In the genomic region with DNA sequence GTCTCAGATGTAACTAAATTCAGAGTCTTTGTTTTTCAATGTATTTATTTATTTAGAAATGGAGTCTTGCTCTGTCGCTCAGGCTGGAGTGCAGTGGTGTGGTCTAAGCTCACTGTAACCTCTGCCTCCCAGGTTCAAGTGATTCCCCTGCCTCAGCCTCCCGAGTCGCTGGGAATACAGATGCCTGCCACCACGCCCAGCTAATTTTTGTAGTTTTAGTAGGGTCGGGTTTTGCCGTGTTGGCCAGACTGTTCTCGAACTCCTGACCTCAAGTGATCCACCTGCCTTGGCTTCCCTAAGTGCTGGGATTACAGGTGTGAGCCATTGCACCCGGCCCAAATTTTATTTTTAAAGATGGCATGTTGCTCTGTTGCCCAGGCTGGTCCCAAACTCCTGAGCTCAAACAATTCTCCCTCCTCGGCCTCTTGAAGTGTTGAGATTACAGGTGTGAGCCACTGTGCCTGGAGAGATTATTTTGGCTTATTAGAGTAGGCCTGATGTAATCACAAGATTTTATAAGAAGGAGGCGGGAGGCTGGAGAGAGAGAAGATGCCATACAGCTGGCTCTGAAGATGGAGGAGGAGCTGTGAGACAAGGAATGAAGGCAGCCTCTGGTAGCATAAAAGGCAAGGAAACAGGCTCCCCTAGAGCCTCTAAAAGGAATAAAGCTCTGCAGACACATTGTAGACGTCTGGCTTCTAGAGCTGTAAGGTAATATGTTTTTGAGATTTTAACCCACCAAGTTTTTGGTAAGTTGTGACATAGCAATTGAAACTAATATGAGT, we compare ENCODE assay signal across 28 cellular contexts. TPM values are rescaled to one million over a fixed set of nuclear protein-coding genes. Genes with fewer than 3 reads are reported as not detected.
DNase-seq lines count a peak whose midpoint lies in the region; ATAC-seq, FAIRE-seq and TF ChIP-seq lines count a peak whose summit lies in the region.
"Had no signal": no experiment of that assay in that cellular context is flagged by ENCODE, and none has a peak within 500 bp of the region (broad histone marks: within the 10 kb centered on the region; RNA-seq: fewer than 3 reads in every experiment).

No MANE protein-coding gene starts in this region.

- H3K79me2 ChIP-seq in GM23248 (ENCODE audit: insufficient read depth) = no peaks in the 10 kb centered on the region

- TF ChIP-seq CTCF in A549 (IDR thresholded peaks at IDR 0.05) (no peak), brain microvascular endothelial cell (IDR thresholded peaks at IDR 0.05; ENCODE audit: low read depth, low read length, missing control alignments) (peak; percentile 13), GM13977 (IDR thresholded peaks at IDR 0.05; ENCODE audit: extremely low read depth, insufficient read depth, missing control alignments) (no peak)

- no peak for FAIRE-seq in A549 (lab: Jason Lieb, UNC)
- FAIRE-seq: bronchial epithelial cell, GM12892, TTC549 had no signal

- peaks cover 4% of the 10 kb centered on the region; the same call in 1 of the 3 replicates for H3K9me3 ChIP-seq in A549
- no peaks in the 10 kb centered on the region for H3K9me3 ChIP-seq in GM23248 (ENCODE audit: low read depth)
- H3K9me3 ChIP-seq in mesenchymal stem cell (ENCODE audit: control insufficient read depth, low read length) = no peaks in the 10 kb centered on the region
- H3K9me3 ChIP-seq: neutrophil, right lobe of liver had no signal

- H3K23ac ChIP-seq in mesenchymal stem cell (ENCODE audit: low read length in 2 of 2) = no peak overlapping the region

- H4K91ac ChIP-seq in mesenchymal stem cell (ENCODE audit: low read length) = no peak overlapping the region

- in situ Hi-C loops in GM23248 (cut with MboI) (no loop called here), brain microvascular endothelial cell (cut with HindIII; ENCODE audit: low pct_ligation_motif_present, low sequenced_read_pairs) (no loop called here), GM13977 (cut with MboI; ENCODE audit: low pct_unique_long_range_greater_than_20kb, low sequenced_read_pairs, unreplicated experiment) (no loop called here)

- H3K79me1 ChIP-seq in mesenchymal stem cell (replicated peaks; ENCODE audit: low read length, poor library complexity, severe bottlenecking) = no peaks in the 10 kb centered on the region

- peaks cover 0 to 1% (median 0%) of the 10 kb centered on the region in 6 donors for H3K9me3 Mint-ChIP-seq in immature natural killer cell

- no peak overlapping the region for H3K4me3 ChIP-seq in A549
- H3K4me3 ChIP-seq in GM23248 = no peak overlapping the region
- no peak overlapping the region for H3K4me3 ChIP-seq in brain microvascular endothelial cell (ENCODE audit: low read depth, low read length)
- no peak overlapping the region for H3K4me3 ChIP-seq in mesenchymal stem cell (ENCODE audit: insufficient read depth in 1 of 2, low read depth in 1 of 2, low read length in 2 of 2)
- H3K4me3 ChIP-seq: right lobe of liver, SK-N-MC had no signal

- WGBS in A549 (ENCODE audit: missing lambda C conversion rate) = 84% methylated on average over 11 of the region's 11 CpGs
- 74 to 76% methylated on average over 11 of the region's 11 CpGs for WGBS in GM23248 (ENCODE audit: low coverage in 1 of 2, low lambda C conversion rate in 2 of 2, missing lambda C conversion rate in 2 of 2), 2 experiments
- 86% methylated on average over 11 of the region's 11 CpGs for WGBS in mesenchymal stem cell

- peak overlapping the region in 1 of 2 experiments; percentile 33 for H3K18ac ChIP-seq in mesenchymal stem cell (ENCODE audit: low read depth in 1 of 2, low read length in 2 of 2)

- H3K4ac ChIP-seq in mesenchymal stem cell (ENCODE audit: low read depth in 1 of 2, low read length in 2 of 2) = no peak overlapping the region

- H3F3A ChIP-seq in GM23248 (ENCODE audit: insufficient read depth) = 0 out of 2 replicates have a peak, but pooled peaks cover under 1% of the 10 kb centered on the region

- peak overlapping the region in 1 of 2 experiments; percentile 2; a peak in 2 of 6 replicates for H3K27ac ChIP-seq in A549
- H3K27ac ChIP-seq in GM23248 = no peak overlapping the region
- H3K27ac ChIP-seq in brain microvascular endothelial cell = no peak overlapping the region
- no peak overlapping the region for H3K27ac ChIP-seq in mesenchymal stem cell (ENCODE audit: low read length, poor library complexity, severe bottlenecking)
- H3K27ac ChIP-seq: neutrophil, right lobe of liver, SK-N-MC had no signal

- H3K9me2 ChIP-seq in GM23248 (ENCODE audit: insufficient read depth) = no peaks in the 10 kb centered on the region

- H2BK120ac ChIP-seq in mesenchymal stem cell (ENCODE audit: low read depth, low read length) = peak overlapping the region; percentile 61

- peaks cover 6 to 8% of the 10 kb centered on the region in 2 donors for H3K4me1 Mint-ChIP-seq in immature natural killer cell

- TF ChIP-seq POLR2A in A549 (IDR thresholded peaks at IDR 0.05; ENCODE audit: low read length) = no peak

- H3K4me1 ChIP-seq in A549 (peaks cover 3% of the 10 kb centered on the region), GM23248 (ENCODE audit: insufficient read depth) (no peaks in the 10 kb centered on the region), mesenchymal stem cell (ENCODE audit: control insufficient read depth, insufficient read depth, low read depth, low read length) (no peaks in the 10 kb centered on the region)
- H3K4me1 ChIP-seq: right lobe of liver had no signal

- no peak overlapping the region for H3K4me3 Mint-ChIP-seq in immature natural killer cell
- H3K4me3 Mint-ChIP-seq: mesothelial cell of epicardium had no signal

- no peak for DNase-seq in A549 (ENCODE audit: low read depth in 1 of 2, low spot score in 1 of 2)
- DNase-seq in GM23248 = peak; percentile 39
- DNase-seq in brain microvascular endothelial cell = no peak
- DNase-seq in mesenchymal stem cell = peak; percentile 36
- no peak for DNase-seq in T-helper 9 cell
- no peak for DNase-seq in GM13977 (ENCODE audit: low spot score)
- DNase-seq in immature natural killer cell = no peak
- no peak for DNase-seq in SW480 (ENCODE audit: low spot score)
- DNase-seq: activated CD4-positive, alpha-beta T cell treated with anti-CD3 and anti-CD28 coated beads, Interleukin-2, amount 50 U/mL, for 4 hours; activated naive CD4-positive, alpha-beta T cell treated with anti-CD3 and anti-CD28 coated beads, Interleukin-2, amount 50 U/mL, for 16 hours; activated T-cell treated with anti-CD3 and anti-CD28 coated beads for 4 hours; AML-193; Calu3; effector CD8-positive, alpha-beta T cell; GF-D8; KG1; kidney glomerular epithelial cell; NCI-H2107; NCI-H748 treated with DMSO at 0.1 percent for 48 hours; right lobe of liver; stimulated activated CD4-positive, alpha-beta T cell treated with anti-CD3 and anti-CD28 coated beads, Interleukin-1b, Interleukin-23, amount 100 ng/mL, for 48 hours had no signal

- ATAC-seq in A549 = peak; percentile 66 to 71; a peak in 5 of 6 replicates
- ATAC-seq: Panc1, right lobe of liver had no signal

- H3K27me3 Mint-ChIP-seq in immature natural killer cell (ENCODE audit: low read depth in 3 of 3) = peaks cover 0 to 2% (median 2%) of the 10 kb centered on the region in 3 donors

- no peak overlapping the region for H2BK12ac ChIP-seq in mesenchymal stem cell (ENCODE audit: low read length in 2 of 2)

- H3K27me3 ChIP-seq in GM23248 (replicated peaks; ENCODE audit: insufficient read depth) (no peaks in the 10 kb centered on the region), brain microvascular endothelial cell (replicated peaks) (no peaks in the 10 kb centered on the region), mesenchymal stem cell (ENCODE audit: control insufficient read depth in 1 of 2, insufficient read depth in 1 of 2, low read length in 2 of 2) (no peaks in the 10 kb centered on the region)
- H3K27me3 ChIP-seq: right lobe of liver had no signal

- TF ChIP-seq RAD21 in A549 (conservative IDR thresholded peaks at IDR 0.05 in 1 of 2, IDR thresholded peaks at IDR 0.05 in 1 of 2) = no peak

- CTCF ChIA-PET in A549 (lab: Yijun Ruan, JAX) = interaction anchor here (0.6 to 1.4 kb wide), 2 partner anchors 9 to 20 kb away, joined by 3 to 4 read pairs; no protein-coding TSS in a partner anchor

- POLR2A ChIA-PET in A549 (lab: Yijun Ruan, JAX) = interaction anchor here (1.1 kb wide), 1 partner anchor 8 kb away, joined by 4 read pairs; no protein-coding TSS in a partner anchor

- H3K36me3 ChIP-seq in GM23248 (ENCODE audit: low read depth) = no peaks in the 10 kb centered on the region
- H3K36me3 ChIP-seq in brain microvascular endothelial cell (replicated peaks) = no peaks in the 10 kb centered on the region
- no peaks in the 10 kb centered on the region for H3K36me3 ChIP-seq in mesenchymal stem cell (ENCODE audit: control insufficient read depth in 1 of 2, insufficient read depth in 2 of 2, low read depth in 1 of 2, low read length in 2 of 2)
- H3K36me3 ChIP-seq: neutrophil, right lobe of liver had no signal

- H3K14ac ChIP-seq in mesenchymal stem cell (ENCODE audit: low read length in 2 of 2) = no peak overlapping the region

- H3K9ac ChIP-seq in GM23248 (no peak overlapping the region), mesenchymal stem cell (ENCODE audit: low read length) (no peak overlapping the region)

- no peak overlapping the region for H2BK5ac ChIP-seq in mesenchymal stem cell (ENCODE audit: low read depth, low read length, poor library complexity, severe bottlenecking)

- H2AK5ac ChIP-seq in mesenchymal stem cell (ENCODE audit: low read length, severe bottlenecking) = no peak overlapping the region

- H3K27ac Mint-ChIP-seq in immature natural killer cell = no peak overlapping the region
- H3K27ac Mint-ChIP-seq: mesothelial cell of epicardium had no signal

- no peak overlapping the region for H4K8ac ChIP-seq in mesenchymal stem cell (ENCODE audit: low read length)

- no peak for TF ChIP-seq EP300 in A549 (IDR thresholded peaks at IDR 0.05)

- H3K36me3 Mint-ChIP-seq in immature natural killer cell = no peaks in the 10 kb centered on the region
- H3K36me3 Mint-ChIP-seq: mesothelial cell of epicardium had no signal

- no peak overlapping the region for H2BK15ac ChIP-seq in mesenchymal stem cell (ENCODE audit: low read depth, poor library complexity, severe bottlenecking)

- H3K4me2 ChIP-seq in A549 = no peak overlapping the region
- no peak overlapping the region for H3K4me2 ChIP-seq in GM23248 (ENCODE audit: unreplicated experiment)
- H3K4me2 ChIP-seq in mesenchymal stem cell (ENCODE audit: low read length, poor library complexity, severe bottlenecking) = no peak overlapping the region

- H4K20me1 ChIP-seq in GM23248 (ENCODE audit: insufficient read depth) = no peaks in the 10 kb centered on the region

- H2AFZ ChIP-seq in GM23248 (peak overlapping the region; percentile 36; the same call in 1 of the 2 replicates), mesenchymal stem cell (ENCODE audit: low read depth, low read length) (no peak overlapping the region)

RNA-seq across cellular contexts. Expression of a gene that starts 12.9 kb away (rescaled TPM):
- polyA plus RNA-seq in A549 (2011; rRNA removed) (3.1 and 3.9 TPM in 2 replicates), A549 (2017; fragmentation: RNase III; extraction: RNeasy Plus Mini Kit Qiagen cat#74134 plus additional on column Dnase treatment) (0.52 to 0.84 TPM (median 0.76 TPM) in 3 replicates), GM23248 (2016; fragmentation: Nextera tagmentation; extraction: Ambion mirVana) (2.5 and 2.6 TPM in 2 replicates), immature natural killer cell (1 to 10 TPM; 1.1 to 3.0 (median 1.3) TPM)
- 0.41 and 0.62 TPM in 2 replicates for polyA plus RNA-seq in A549 (2012; cell fraction: cytosol; rRNA removed)
- polyA plus RNA-seq in A549 (2012; cell fraction: nucleus; rRNA removed) = 0.38 and 0.50 TPM in 2 replicates
- polyA minus RNA-seq in A549 (2011; rRNA and poly(A)+ RNA removed) = 2.3 and 2.7 TPM in 2 replicates
- 14.3 and 14.5 TPM in 2 replicates for total RNA-seq in GM23248 (2014; rRNA removed; shearing (Covaris generic))
- polyA plus RNA-seq in mesenchymal stem cell (2013, experiment 1 of 2) = 31.5 TPM
- 32.5 TPM for polyA plus RNA-seq in mesenchymal stem cell (2013, experiment 2 of 2)

Comparison
In these comparisons a context has a peak if more than half of its experiments do, and no peak if none do; other contexts are left out.
1. DNase-seq: peak in GM23248 (single experiment) and mesenchymal stem cell (single experiment); none in A549 (0 of 2), brain microvascular endothelial cell (single experiment), T-helper 9 cell (single experiment), GM13977 (single experiment), immature natural killer cell (0 of 3) and SW480 (single experiment).